ENCODE assay signal across 6 cellular contexts in the genomic region with DNA sequence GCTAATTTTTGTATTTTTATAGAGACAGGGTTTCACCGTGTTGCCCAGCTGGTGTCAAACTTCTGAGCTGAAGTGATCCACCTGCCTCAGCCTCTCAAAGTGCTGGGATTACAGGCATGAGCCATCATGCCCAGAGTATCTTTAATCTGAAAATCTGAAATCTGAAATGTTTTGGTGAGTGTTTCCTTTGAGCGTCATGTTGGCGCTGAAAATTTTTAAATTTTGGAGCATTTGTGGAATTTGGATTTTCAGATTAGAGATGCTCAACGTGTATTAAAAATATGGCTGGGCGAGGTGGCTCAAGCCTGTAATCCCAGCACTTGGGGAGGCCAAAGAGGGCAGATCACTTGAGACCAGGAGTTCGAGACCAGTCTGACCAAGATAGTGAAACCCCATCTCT.
"Had no signal": no experiment of that assay in that cellular context is flagged by ENCODE, and none has a peak within 500 bp of the region (broad histone marks: within the 10 kb centered on the region; RNA-seq: fewer than 3 reads in every experiment).

No MANE protein-coding gene starts in this region.

- H3K9ac ChIP-seq: KMS-11 had no signal

- DNase-seq: IMR-90, KBM-7, KG1 had no signal

- H3K27ac ChIP-seq: HL-60, KMS-11 had no signal

- H3K4me3 ChIP-seq: K562 had no signal

- H3K4me2 ChIP-seq: KMS-11 had no signal
